Comparison of ENCODE assay signal across 1 cellular context in genomic region chr17:40448639-40449261, GRCh38.
TF ChIP-seq lines count a peak whose summit lies in the region.

No MANE protein-coding gene starts in this region.

TF ChIP-seq in HepG2, 621 proteins besides CTCF, POLR2A, EP300 and RAD21 (continued from another document and continues in another):
- TF ChIP-seq HMGXB3 (CRISPR knock-in tag; IDR thresholded peaks at IDR 0.05; ENCODE audit: borderline replicate concordance) (no peak), GFI1 (CRISPR knock-in tag; IDR thresholded peaks at IDR 0.05; ENCODE audit: borderline replicate concordance) (peak; percentile 37; the same call in 1 of the 2 replicates), NFYB (CRISPR knock-in tag; IDR thresholded peaks at IDR 0.05) (no peak; the same call in 1 of the 2 replicates), ARHGAP35 (CRISPR knock-in tag; IDR thresholded peaks at IDR 0.05; ENCODE audit: borderline replicate concordance) (no peak), BORCS8-MEF2B (CRISPR knock-in tag; IDR thresholded peaks at IDR 0.05) (peak; percentile 81; the same call in 1 of the 2 replicates), POLR2G (IDR thresholded peaks at IDR 0.05; ENCODE audit: low read depth, low read length) (no peak), TBL1XR1 (IDR thresholded peaks at IDR 0.05; ENCODE audit: borderline replicate concordance, low read length, partially characterized antibody) (peak; percentile 49), ZNF343 (CRISPR knock-in tag; IDR thresholded peaks at IDR 0.05) (no peak), DPF2 (CRISPR knock-in tag; IDR thresholded peaks at IDR 0.05; ENCODE audit: borderline replicate concordance, low read depth) (peak; percentile 95), ZNF589 (CRISPR knock-in tag; conservative IDR thresholded peaks at IDR 0.05) (no peak), ZNF441 (CRISPR knock-in tag; IDR thresholded peaks at IDR 0.05; ENCODE audit: borderline replicate concordance) (peak; percentile 35; the same call in 1 of the 2 replicates), ZNF841 (CRISPR knock-in tag; IDR thresholded peaks at IDR 0.05; ENCODE audit: borderline replicate concordance) (no peak), ZNF350 (CRISPR knock-in tag; IDR thresholded peaks at IDR 0.05; ENCODE audit: borderline replicate concordance, low read depth) (peak; percentile 80), ATF3 (CRISPR knock-in tag; IDR thresholded peaks at IDR 0.05) (peak; percentile 44; the same call in 1 of the 2 replicates), ZNF740 (CRISPR knock-in tag; IDR thresholded peaks at IDR 0.05) (no peak), ZNF180 (CRISPR knock-in tag; IDR thresholded peaks at IDR 0.05; ENCODE audit: borderline replicate concordance, low read depth) (no peak), SMAD3 (CRISPR knock-in tag; IDR thresholded peaks at IDR 0.05) (peak; percentile 75; the same call in 1 of the 2 replicates), RXRB (CRISPR knock-in tag; IDR thresholded peaks at IDR 0.05; ENCODE audit: borderline replicate concordance) (peak; percentile 94), PHF21A (CRISPR knock-in tag; IDR thresholded peaks at IDR 0.05) (peak; percentile 94), ZNF12 (CRISPR knock-in tag; IDR thresholded peaks at IDR 0.05) (peak; percentile 75; the same call in 1 of the 2 replicates), ZBTB21 (CRISPR knock-in tag; IDR thresholded peaks at IDR 0.05) (no peak), HOXA5 (CRISPR knock-in tag; IDR thresholded peaks at IDR 0.05) (no peak), U2AF2 (IDR thresholded peaks at IDR 0.05; ENCODE audit: low read depth, low read length) (no peak), ZNF687 (CRISPR knock-in tag; IDR thresholded peaks at IDR 0.05) (peak; percentile 47; the same call in 1 of the 2 replicates), MEIS2 (CRISPR knock-in tag; IDR thresholded peaks at IDR 0.05) (peak; percentile 68; the same call in 1 of the 2 replicates), GABPA (IDR thresholded peaks at IDR 0.05; ENCODE audit: low read depth, low read length) (no peak), GABPA (CRISPR knock-in tag; IDR thresholded peaks at IDR 0.05; ENCODE audit: low read depth) (no peak), ZNF766 (CRISPR knock-in tag; IDR thresholded peaks at IDR 0.05; ENCODE audit: borderline replicate concordance) (no peak), MTERF4 (CRISPR knock-in tag; IDR thresholded peaks at IDR 0.05) (peak; percentile 6; the same call in 1 of the 2 replicates), HCFC1 (IDR thresholded peaks at IDR 0.05; ENCODE audit: low read depth, low read length) (no peak), MATR3 (CRISPR knock-in tag; IDR thresholded peaks at IDR 0.05) (no peak), ZNF17 (CRISPR knock-in tag; IDR thresholded peaks at IDR 0.05) (no peak), ZSCAN20 (CRISPR knock-in tag; IDR thresholded peaks at IDR 0.05; ENCODE audit: borderline replicate concordance) (0 out of 2 replicates have a peak, but pooled peaks have one; percentile 88), BRCA1 (CRISPR knock-in tag; IDR thresholded peaks at IDR 0.05) (0 out of 2 replicates have a peak, but pooled peaks have one; percentile 29), GRHL1 (CRISPR knock-in tag; conservative IDR thresholded peaks at IDR 0.05) (no peak), ARID2 (CRISPR knock-in tag; IDR thresholded peaks at IDR 0.05; ENCODE audit: borderline replicate concordance) (no peak), ADNP (CRISPR knock-in tag; IDR thresholded peaks at IDR 0.05) (0 out of 2 replicates have a peak, but pooled peaks have one; percentile 58)
- TF ChIP-seq, protein P1, sequence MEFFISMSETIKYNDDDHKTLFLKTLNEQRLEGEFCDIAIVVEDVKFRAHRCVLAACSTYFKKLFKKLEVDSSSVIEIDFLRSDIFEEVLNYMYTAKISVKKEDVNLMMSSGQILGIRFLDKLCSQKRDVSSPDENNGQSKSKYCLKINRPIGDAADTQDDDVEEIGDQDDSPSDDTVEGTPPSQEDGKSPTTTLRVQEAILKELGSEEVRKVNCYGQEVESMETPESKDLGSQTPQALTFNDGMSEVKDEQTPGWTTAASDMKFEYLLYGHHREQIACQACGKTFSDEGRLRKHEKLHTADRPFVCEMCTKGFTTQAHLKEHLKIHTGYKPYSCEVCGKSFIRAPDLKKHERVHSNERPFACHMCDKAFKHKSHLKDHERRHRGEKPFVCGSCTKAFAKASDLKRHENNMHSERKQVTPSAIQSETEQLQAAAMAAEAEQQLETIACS (CRISPR knock-in tag; IDR thresholded peaks at IDR 0.05), result no peak
- TF ChIP-seq, protein P2, sequence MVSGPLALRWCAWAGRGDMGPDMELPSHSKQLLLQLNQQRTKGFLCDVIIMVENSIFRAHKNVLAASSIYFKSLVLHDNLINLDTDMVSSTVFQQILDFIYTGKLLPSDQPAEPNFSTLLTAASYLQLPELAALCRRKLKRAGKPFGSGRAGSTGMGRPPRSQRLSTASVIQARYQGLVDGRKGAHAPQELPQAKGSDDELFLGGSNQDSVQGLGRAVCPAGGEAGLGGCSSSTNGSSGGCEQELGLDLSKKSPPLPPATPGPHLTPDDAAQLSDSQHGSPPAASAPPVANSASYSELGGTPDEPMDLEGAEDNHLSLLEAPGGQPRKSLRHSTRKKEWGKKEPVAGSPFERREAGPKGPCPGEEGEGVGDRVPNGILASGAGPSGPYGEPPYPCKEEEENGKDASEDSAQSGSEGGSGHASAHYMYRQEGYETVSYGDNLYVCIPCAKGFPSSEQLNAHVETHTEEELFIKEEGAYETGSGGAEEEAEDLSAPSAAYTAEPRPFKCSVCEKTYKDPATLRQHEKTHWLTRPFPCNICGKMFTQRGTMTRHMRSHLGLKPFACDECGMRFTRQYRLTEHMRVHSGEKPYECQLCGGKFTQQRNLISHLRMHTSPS (CRISPR knock-in tag; IDR thresholded peaks at IDR 0.05; ENCODE audit: low read depth), result peak; percentile 100
- TF ChIP-seq, protein P3, sequence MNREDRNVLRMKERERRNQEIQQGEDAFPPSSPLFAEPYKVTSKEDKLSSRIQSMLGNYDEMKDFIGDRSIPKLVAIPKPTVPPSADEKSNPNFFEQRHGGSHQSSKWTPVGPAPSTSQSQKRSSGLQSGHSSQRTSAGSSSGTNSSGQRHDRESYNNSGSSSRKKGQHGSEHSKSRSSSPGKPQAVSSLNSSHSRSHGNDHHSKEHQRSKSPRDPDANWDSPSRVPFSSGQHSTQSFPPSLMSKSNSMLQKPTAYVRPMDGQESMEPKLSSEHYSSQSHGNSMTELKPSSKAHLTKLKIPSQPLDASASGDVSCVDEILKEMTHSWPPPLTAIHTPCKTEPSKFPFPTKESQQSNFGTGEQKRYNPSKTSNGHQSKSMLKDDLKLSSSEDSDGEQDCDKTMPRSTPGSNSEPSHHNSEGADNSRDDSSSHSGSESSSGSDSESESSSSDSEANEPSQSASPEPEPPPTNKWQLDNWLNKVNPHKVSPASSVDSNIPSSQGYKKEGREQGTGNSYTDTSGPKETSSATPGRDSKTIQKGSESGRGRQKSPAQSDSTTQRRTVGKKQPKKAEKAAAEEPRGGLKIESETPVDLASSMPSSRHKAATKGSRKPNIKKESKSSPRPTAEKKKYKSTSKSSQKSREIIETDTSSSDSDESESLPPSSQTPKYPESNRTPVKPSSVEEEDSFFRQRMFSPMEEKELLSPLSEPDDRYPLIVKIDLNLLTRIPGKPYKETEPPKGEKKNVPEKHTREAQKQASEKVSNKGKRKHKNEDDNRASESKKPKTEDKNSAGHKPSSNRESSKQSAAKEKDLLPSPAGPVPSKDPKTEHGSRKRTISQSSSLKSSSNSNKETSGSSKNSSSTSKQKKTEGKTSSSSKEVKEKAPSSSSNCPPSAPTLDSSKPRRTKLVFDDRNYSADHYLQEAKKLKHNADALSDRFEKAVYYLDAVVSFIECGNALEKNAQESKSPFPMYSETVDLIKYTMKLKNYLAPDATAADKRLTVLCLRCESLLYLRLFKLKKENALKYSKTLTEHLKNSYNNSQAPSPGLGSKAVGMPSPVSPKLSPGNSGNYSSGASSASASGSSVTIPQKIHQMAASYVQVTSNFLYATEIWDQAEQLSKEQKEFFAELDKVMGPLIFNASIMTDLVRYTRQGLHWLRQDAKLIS (CRISPR knock-in tag; IDR thresholded peaks at IDR 0.05), result no peak
